ENCODE assay signal across 8 cellular contexts in genomic region chr2:157182834-157183396, GRCh38.
DNase-seq lines count a peak whose midpoint lies in the region; ATAC-seq and TF ChIP-seq lines count a peak whose summit lies in the region.

No MANE protein-coding gene starts in this region.

- H3K4me3 ChIP-seq in prostate gland = no peak overlapping the region

- ATAC-seq in CD4-positive, alpha-beta T cell (ENCODE audit: poor library complexity) = peak; percentile 44
- ATAC-seq in HG03196 (IDR thresholded peaks at IDR 0.05; ENCODE audit: unreplicated experiment) (no peak), HG03457 (IDR thresholded peaks at IDR 0.05; ENCODE audit: unreplicated experiment) (no peak)

- no peaks in the 10 kb centered on the region for H3K27me3 ChIP-seq in CD4-positive, alpha-beta T cell (ENCODE audit: control insufficient read depth, insufficient read depth, low read length)
- no peaks in the 10 kb centered on the region for H3K27me3 ChIP-seq in prostate gland (replicated peaks; ENCODE audit: insufficient read depth)

- H3K36me3 ChIP-seq in prostate gland = no peaks in the 10 kb centered on the region

- TF ChIP-seq CTCF in CD4-positive, alpha-beta T cell (IDR thresholded peaks at IDR 0.05) = no peak
- TF ChIP-seq CTCF in prostate gland (IDR thresholded peaks at IDR 0.05) = no peak

- DNase-seq in CD4-positive, alpha-beta T cell = no peak
- DNase-seq in LHCN-M2 (ENCODE audit: low read depth) (peak; percentile 94), astrocyte of the hippocampus (ENCODE audit: low read depth, low spot score) (peak; percentile 46), lung microvascular endothelial cell (ENCODE audit: low read depth in 2 of 2) (peak; percentile 80 to 95), posterior vena cava (ENCODE audit: low spot score) (no peak), prostate gland (ENCODE audit: low spot score) (no peak)

- H3K4me3 Mint-ChIP-seq in CD4-positive, alpha-beta T cell = no peak overlapping the region

- H3K9me3 ChIP-seq in CD4-positive, alpha-beta T cell (ENCODE audit: control insufficient read depth, low read length) = no peaks in the 10 kb centered on the region
- no peaks in the 10 kb centered on the region for H3K9me3 ChIP-seq in prostate gland

- H3K4me1 Mint-ChIP-seq in CD4-positive, alpha-beta T cell (ENCODE audit: low read depth) = no peaks in the 10 kb centered on the region

- POLR2A ChIA-PET in CD4-positive, alpha-beta T cell (lab: Charles Lee) = no interaction called here

- H3K27ac Mint-ChIP-seq in CD4-positive, alpha-beta T cell = no peak overlapping the region

- no peaks in the 10 kb centered on the region for H3K4me1 ChIP-seq in prostate gland (replicated peaks)

- H3K9me3 Mint-ChIP-seq in CD4-positive, alpha-beta T cell = no peaks in the 10 kb centered on the region

- H3K27me3 Mint-ChIP-seq in CD4-positive, alpha-beta T cell = peaks cover 16% of the 10 kb centered on the region

- 15% methylated on average over 3 of the region's 3 CpGs for WGBS in prostate gland

- no peak for TF ChIP-seq POLR2A in prostate gland (IDR thresholded peaks at IDR 0.05)

- no peaks in the 10 kb centered on the region for H3K36me3 Mint-ChIP-seq in CD4-positive, alpha-beta T cell (ENCODE audit: low read depth)

- intact Hi-C loops in CD4-positive, alpha-beta T cell (cut with DNase I, micrococcal nuclease) = no loop called here
- intact Hi-C loops in posterior vena cava (cut with DNase I) = no loop called here
- intact Hi-C loops in prostate gland (cut with DNase I) = no loop called here

- CTCF ChIA-PET in CD4-positive, alpha-beta T cell (lab: Charles Lee) = interaction anchor here (0.6 kb wide), 1 partner anchor 415 kb away, joined by 3 read pairs; no protein-coding TSS in a partner anchor

- no peak overlapping the region for H3K27ac ChIP-seq in CD4-positive, alpha-beta T cell (ENCODE audit: low read depth, low read length)
- H3K27ac ChIP-seq in prostate gland = peak overlapping the region in 1 of 2 donors; percentile 16

Comparison
In these comparisons a context has a peak if more than half of its experiments do, and no peak if none do; other contexts are left out.
1. DNase-seq: peak in LHCN-M2 (single experiment), astrocyte of the hippocampus (single experiment) and lung microvascular endothelial cell (2 of 2); none in CD4-positive, alpha-beta T cell (0 of 10), posterior vena cava (single experiment) and prostate gland (single experiment).